In the genomic region with DNA sequence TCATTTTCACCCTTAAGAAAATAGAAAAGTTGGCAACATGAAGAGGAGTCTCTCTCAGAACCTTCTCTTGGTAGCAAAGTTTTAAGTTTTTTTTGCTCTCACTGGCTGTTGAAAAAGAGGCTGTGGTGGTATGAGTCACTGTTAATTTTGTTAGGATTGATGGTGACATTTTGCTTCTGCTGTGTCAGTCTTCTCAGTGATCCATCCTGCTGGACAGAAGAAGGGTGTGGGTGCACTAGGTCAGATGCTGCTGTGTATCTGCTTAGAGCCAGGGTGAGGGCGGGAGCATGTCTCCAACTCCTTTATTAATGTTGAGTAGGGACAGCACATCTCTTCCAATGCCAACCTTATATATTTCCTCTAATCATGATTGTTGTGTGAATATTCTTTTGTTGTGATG, we compare ENCODE assay signal across 30 cellular contexts.
"Had no signal": no experiment of that assay in that cellular context is flagged by ENCODE, and none has a peak within 500 bp of the region (broad histone marks: within the 10 kb centered on the region; RNA-seq: fewer than 3 reads in every experiment).

No MANE protein-coding gene starts in this region.

- H3K4me1 ChIP-seq: body of pancreas, SJCRH30 had no signal

- DNase-seq: activated B cell treated with CpG ODN at 0.5 μM for 24 hours; activated CD4-positive, alpha-beta T cell treated with anti-CD3 and anti-CD28 coated beads for 1 hour; activated CD4-positive, alpha-beta T cell treated with anti-CD3 and anti-CD28 coated beads, Interleukin-2, amount 10 ng/mL, durations not matched to agents 24 days and 14 days; activated CD4-positive, alpha-beta T cell treated with anti-CD3 and anti-CD28 coated beads, Interleukin-2, amount 50 U/mL, for 48 hours; activated CD8-positive, alpha-beta memory T cell treated with anti-CD3 and anti-CD28 coated beads, Interleukin-2, amount 10 ng/mL, durations not matched to agents 7 days and 5 days; activated effector memory CD4-positive, alpha-beta T cell treated with Interleukin-2 at 50 U/mL for 16 hours; activated naive CD4-positive, alpha-beta T cell treated with Interleukin-2 at 50 U/mL for 16 hours; activated naive CD8-positive, alpha-beta T cell treated with anti-CD3 and anti-CD28 coated beads, Interleukin-2, amount 50 U/mL, for 24 hours; activated T-cell treated with anti-CD3 and anti-CD28 coated beads, Interleukin-2, amount 50 U/mL, for 24 hours; amniotic stem cell; body of pancreas; central memory CD4-positive, alpha-beta T cell; MG63; NCI-H1105; NCI-H1436; NCI-H187; NCI-H2081; NCI-H510A treated with DMSO at 0.1 percent for 48 hours; NCI-H69; NK-92 treated with Interleukin-12 subunit alpha and Interleukin-12 subunit beta, amount 100 ng/mL, for 24 hours; OCI-M1; Right ventricle myocardium superior; SJCRH30; T-helper 17 cell; T-helper 9 cell had no signal

- ATAC-seq: activated CD8-positive, alpha-beta memory T cell treated with anti-CD3 and anti-CD28 coated beads, Interleukin-2, amount 10 ng/mL, durations not matched to agents 7 days and 5 days; activated naive CD4-positive, alpha-beta T cell treated with anti-CD3 and anti-CD28 coated beads, Interleukin-2, amount 50 U/mL, for 72 hours; activated naive CD8-positive, alpha-beta T cell treated with anti-CD3 and anti-CD28 coated beads, Interleukin-2, amount 50 U/mL, for 24 hours; body of pancreas; Panc1; T-helper 17 cell had no signal

- H3K9me3 Mint-ChIP-seq: activated CD4-positive, alpha-beta T cell treated with anti-CD3 and anti-CD28 coated beads, Interleukin-2, amount 10 ng/mL, durations not matched to agents 24 days and 14 days; activated naive CD4-positive, alpha-beta T cell treated with anti-CD3 and anti-CD28 coated beads, Interleukin-2, amount 50 U/mL, for 72 hours; activated naive CD8-positive, alpha-beta T cell treated with anti-CD3 and anti-CD28 coated beads, Interleukin-2, amount 50 U/mL, for 24 hours; activated T-cell treated with anti-CD3 and anti-CD28 coated beads, Interleukin-2, amount 50 U/mL, for 24 hours; activated T-helper 1 cell treated with anti-CD3 and anti-CD28 coated beads, Interleukin-12 subunit alpha, Interleukin-12 subunit beta, Interleukin-2, Interleukin-4 antibody, amounts not matched to agents 30 ng/mL and 10 ng/mL and 1 ng/mL, durations not matched to agents 14 hours and 24 hours and 36 hours had no signal

- H3K36me3 ChIP-seq: MG63, SJCRH30 had no signal

- H3K9me3 ChIP-seq: ascending aorta, body of pancreas, MG63, SJCRH30 had no signal

- H3K4me3 Mint-ChIP-seq: activated B cell treated with CpG ODN at 0.5 μM for 24 hours; activated CD4-positive, alpha-beta T cell treated with anti-CD3 and anti-CD28 coated beads, Interleukin-2, amount 10 ng/mL, durations not matched to agents 24 days and 14 days; activated CD8-positive, alpha-beta memory T cell treated with anti-CD3 and anti-CD28 coated beads, Interleukin-2, amount 10 ng/mL, durations not matched to agents 7 days and 5 days; activated naive CD8-positive, alpha-beta T cell treated with anti-CD3 and anti-CD28 coated beads, Interleukin-2, amount 50 U/mL, for 24 hours; activated T-cell treated with anti-CD3 and anti-CD28 coated beads, Interleukin-2, amount 50 U/mL, for 24 hours; activated T-helper 1 cell treated with anti-CD3 and anti-CD28 coated beads, Interleukin-12 subunit alpha, Interleukin-12 subunit beta, Interleukin-2, Interleukin-4 antibody, amounts not matched to agents 30 ng/mL and 10 ng/mL and 1 ng/mL, durations not matched to agents 14 hours and 24 hours and 36 hours; T-helper 17 cell had no signal

- H3K27me3 ChIP-seq: ascending aorta, body of pancreas, MG63, SJCRH30 had no signal

- H3K27ac Mint-ChIP-seq: activated B cell treated with CpG ODN at 0.5 μM for 24 hours; activated CD4-positive, alpha-beta T cell treated with anti-CD3 and anti-CD28 coated beads, Interleukin-2, amount 10 ng/mL, durations not matched to agents 24 days and 14 days; activated CD8-positive, alpha-beta memory T cell treated with anti-CD3 and anti-CD28 coated beads, Interleukin-2, amount 10 ng/mL, durations not matched to agents 7 days and 5 days; activated naive CD4-positive, alpha-beta T cell treated with anti-CD3 and anti-CD28 coated beads, Interleukin-2, amount 50 U/mL, for 72 hours; activated naive CD8-positive, alpha-beta T cell treated with anti-CD3 and anti-CD28 coated beads, Interleukin-2, amount 50 U/mL, for 24 hours; activated T-cell treated with anti-CD3 and anti-CD28 coated beads, Interleukin-2, amount 50 U/mL, for 24 hours; activated T-helper 1 cell treated with anti-CD3 and anti-CD28 coated beads, Interleukin-12 subunit alpha, Interleukin-12 subunit beta, Interleukin-2, Interleukin-4 antibody, amounts not matched to agents 30 ng/mL and 10 ng/mL and 1 ng/mL, durations not matched to agents 14 hours and 24 hours and 36 hours; T-helper 17 cell had no signal

- H3K27me3 Mint-ChIP-seq: activated B cell treated with CpG ODN at 0.5 μM for 24 hours; activated CD4-positive, alpha-beta T cell treated with anti-CD3 and anti-CD28 coated beads, Interleukin-2, amount 10 ng/mL, durations not matched to agents 24 days and 14 days; activated CD8-positive, alpha-beta memory T cell treated with anti-CD3 and anti-CD28 coated beads, Interleukin-2, amount 10 ng/mL, durations not matched to agents 7 days and 5 days; activated naive CD8-positive, alpha-beta T cell treated with anti-CD3 and anti-CD28 coated beads, Interleukin-2, amount 50 U/mL, for 24 hours; activated T-cell treated with anti-CD3 and anti-CD28 coated beads, Interleukin-2, amount 50 U/mL, for 24 hours; T-helper 17 cell had no signal

- H3K4me3 ChIP-seq: ascending aorta, body of pancreas, MG63, SJCRH30 had no signal

- H3K27ac ChIP-seq: ascending aorta, body of pancreas, RWPE1, SJCRH30 had no signal

- H3K4me1 Mint-ChIP-seq: activated B cell treated with CpG ODN at 0.5 μM for 24 hours; activated CD4-positive, alpha-beta T cell treated with anti-CD3 and anti-CD28 coated beads, Interleukin-2, amount 10 ng/mL, durations not matched to agents 24 days and 14 days; activated CD8-positive, alpha-beta memory T cell treated with anti-CD3 and anti-CD28 coated beads, Interleukin-2, amount 10 ng/mL, durations not matched to agents 7 days and 5 days; activated naive CD8-positive, alpha-beta T cell treated with anti-CD3 and anti-CD28 coated beads, Interleukin-2, amount 50 U/mL, for 24 hours; T-helper 17 cell had no signal

- H3K36me3 Mint-ChIP-seq: activated CD8-positive, alpha-beta memory T cell treated with anti-CD3 and anti-CD28 coated beads, Interleukin-2, amount 10 ng/mL, durations not matched to agents 7 days and 5 days; activated naive CD4-positive, alpha-beta T cell treated with anti-CD3 and anti-CD28 coated beads, Interleukin-2, amount 50 U/mL, for 72 hours had no signal
